In genomic region chr3:66466606-66467270, GRCh38 we compare ENCODE assay signal across 22 cellular contexts. TPM values are rescaled to one million over a fixed set of nuclear protein-coding genes. Genes with fewer than 3 reads are reported as not detected.
DNase-seq lines count a peak whose midpoint lies in the region; ATAC-seq and TF ChIP-seq lines count a peak whose summit lies in the region.
"Had no signal": no experiment of that assay in that cellular context is flagged by ENCODE, and none has a peak within 500 bp of the region (broad histone marks: within the 10 kb centered on the region; RNA-seq: fewer than 3 reads in every experiment).

No MANE protein-coding gene starts in this region.

- H3K9ac ChIP-seq in muscle layer of colon (ENCODE audit: low read length), result no peak overlapping the region
- H3K9ac ChIP-seq in stomach smooth muscle (ENCODE audit: low read length in 2 of 2), result no peak overlapping the region
- H3K9ac ChIP-seq in colonic mucosa (ENCODE audit: low read depth in 2 of 2, low read length in 2 of 2), result no peak overlapping the region

- H3K4me1 Mint-ChIP-seq in activated T-cell treated with anti-CD3 and anti-CD28 coated beads, Interleukin-2, amount 50 U/mL, for 72 hours (ENCODE audit: low read depth), result peaks cover 37% of the 10 kb centered on the region
- H3K4me1 Mint-ChIP-seq in activated T-cell treated with anti-CD3 and anti-CD28 coated beads, Interleukin-2, amount 50 U/mL, for 4 hours (ENCODE audit: low read depth), result peaks cover 71% of the 10 kb centered on the region
- H3K4me1 Mint-ChIP-seq in T-helper 17 cell, result peaks cover 50% of the 10 kb centered on the region

- peaks cover 0 to 3% of the 10 kb centered on the region in 2 donors for H3K9me3 Mint-ChIP-seq in activated T-cell treated with anti-CD3 and anti-CD28 coated beads, Interleukin-2, amount 50 U/mL, for 72 hours
- H3K9me3 Mint-ChIP-seq in activated T-cell treated with anti-CD3 and anti-CD28 coated beads, Interleukin-2, amount 50 U/mL, for 4 hours, result no peaks in the 10 kb centered on the region
- H3K9me3 Mint-ChIP-seq: activated naive CD8-positive, alpha-beta T cell treated with anti-CD3 and anti-CD28 coated beads for 36 hours; central memory CD8-positive, alpha-beta T cell; T-cell had no signal

- intact Hi-C loops in colonic mucosa (cut with DNase I), result no loop called here

- H3K27me3 ChIP-seq in muscle layer of colon (ENCODE audit: control insufficient read depth in 1 of 2, insufficient read depth in 2 of 2, low read length in 2 of 2) (no peaks in the 10 kb centered on the region), stomach smooth muscle (ENCODE audit: control insufficient read depth in 1 of 2, insufficient read depth in 2 of 2, low read length in 2 of 2) (no peaks in the 10 kb centered on the region), colonic mucosa (no peaks in the 10 kb centered on the region)
- H3K27me3 ChIP-seq: ascending aorta, Peyer's patch, right atrium auricular region, SJCRH30, tibial nerve had no signal

- peaks cover 0 to 4% of the 10 kb centered on the region in 2 donors for H3K36me3 Mint-ChIP-seq in activated T-cell treated with anti-CD3 and anti-CD28 coated beads, Interleukin-2, amount 50 U/mL, for 72 hours (ENCODE audit: insufficient read depth in 2 of 2)
- H3K36me3 Mint-ChIP-seq in activated T-cell treated with anti-CD3 and anti-CD28 coated beads, Interleukin-2, amount 50 U/mL, for 4 hours (ENCODE audit: insufficient read depth), result peaks cover 11% of the 10 kb centered on the region
- no peaks in the 10 kb centered on the region for H3K36me3 Mint-ChIP-seq in T-helper 17 cell (ENCODE audit: low read depth)

- H3K9me3 ChIP-seq in T-helper 17 cell (ENCODE audit: control insufficient read depth, low read length, poor library complexity, severe bottlenecking), result no peaks in the 10 kb centered on the region
- H3K9me3 ChIP-seq in muscle layer of colon (ENCODE audit: low read length), result no peaks in the 10 kb centered on the region
- no peaks in the 10 kb centered on the region for H3K9me3 ChIP-seq in stomach smooth muscle (ENCODE audit: control insufficient read depth in 2 of 2, low read length in 2 of 2)
- no peaks in the 10 kb centered on the region for H3K9me3 ChIP-seq in colonic mucosa
- H3K9me3 ChIP-seq: ascending aorta, Peyer's patch, right atrium auricular region, SJCRH30, tibial nerve had no signal

- H3K27me3 Mint-ChIP-seq in activated T-cell treated with anti-CD3 and anti-CD28 coated beads, Interleukin-2, amount 50 U/mL, for 72 hours (ENCODE audit: low read depth), result peaks cover 6% of the 10 kb centered on the region
- no peaks in the 10 kb centered on the region for H3K27me3 Mint-ChIP-seq in activated T-cell treated with anti-CD3 and anti-CD28 coated beads, Interleukin-2, amount 50 U/mL, for 4 hours (ENCODE audit: low read depth)
- H3K27me3 Mint-ChIP-seq in T-helper 17 cell, result no peaks in the 10 kb centered on the region
- H3K27me3 Mint-ChIP-seq: central memory CD8-positive, alpha-beta T cell; T-cell had no signal

- H3K4me3 Mint-ChIP-seq in activated T-cell treated with anti-CD3 and anti-CD28 coated beads, Interleukin-2, amount 50 U/mL, for 72 hours, result no peak overlapping the region
- H3K4me3 Mint-ChIP-seq in activated T-cell treated with anti-CD3 and anti-CD28 coated beads, Interleukin-2, amount 50 U/mL, for 4 hours, result no peak overlapping the region
- H3K4me3 Mint-ChIP-seq in T-helper 17 cell, result no peak overlapping the region
- H3K4me3 Mint-ChIP-seq: activated naive CD8-positive, alpha-beta T cell treated with anti-CD3 and anti-CD28 coated beads for 36 hours; central memory CD8-positive, alpha-beta T cell; T-cell had no signal

- no peak for TF ChIP-seq CTCF in colonic mucosa (IDR thresholded peaks at IDR 0.05)

- peaks cover 75% of the 10 kb centered on the region for H3K4me1 ChIP-seq in muscle layer of colon (ENCODE audit: insufficient read depth, low read length)
- peaks cover 42% of the 10 kb centered on the region for H3K4me1 ChIP-seq in stomach smooth muscle (ENCODE audit: control insufficient read depth, insufficient read depth, low read length)
- H3K4me1 ChIP-seq in colonic mucosa, result peaks cover 4% of the 10 kb centered on the region

- H3K27ac Mint-ChIP-seq in activated T-cell treated with anti-CD3 and anti-CD28 coated beads, Interleukin-2, amount 50 U/mL, for 72 hours, result peak overlapping the region; percentile 33
- H3K27ac Mint-ChIP-seq in T-helper 17 cell, result peak overlapping the region; percentile 82
- H3K27ac Mint-ChIP-seq: activated naive CD8-positive, alpha-beta T cell treated with anti-CD3 and anti-CD28 coated beads for 36 hours had no signal

- H3K27ac ChIP-seq in muscle layer of colon (ENCODE audit: low read depth, low read length), result peak overlapping the region; percentile 28
- no peak overlapping the region for H3K27ac ChIP-seq in stomach smooth muscle (ENCODE audit: low read length)
- H3K27ac ChIP-seq in colonic mucosa, result no peak overlapping the region
- H3K27ac ChIP-seq: C4-2B, Peyer's patch, right atrium auricular region, SJCRH30, tibial nerve had no signal

- ATAC-seq in activated T-cell treated with anti-CD3 and anti-CD28 coated beads, Interleukin-2, amount 50 U/mL, for 72 hours (replicated peaks in 1 of 2), result no peak
- ATAC-seq in activated T-cell treated with anti-CD3 and anti-CD28 coated beads, Interleukin-2, amount 50 U/mL, for 4 hours, result no peak
- ATAC-seq in T-helper 17 cell, result no peak
- no peak for ATAC-seq in HG02571 (IDR thresholded peaks at IDR 0.05; ENCODE audit: unreplicated experiment)
- ATAC-seq: T-cell had no signal

- H3K4me3 ChIP-seq in muscle layer of colon (ENCODE audit: low read depth in 1 of 2, low read length in 2 of 2) (no peak overlapping the region), stomach smooth muscle (ENCODE audit: low read length in 2 of 2) (peak overlapping the region; percentile 35 to 37), colonic mucosa (no peak overlapping the region)
- H3K4me3 ChIP-seq: ascending aorta, lung, Peyer's patch, right atrium auricular region, SJCRH30, tibial nerve had no signal

- DNase-seq in activated T-cell treated with anti-CD3 and anti-CD28 coated beads, Interleukin-2, amount 50 U/mL, for 72 hours, result no peak
- DNase-seq in activated T-cell treated with anti-CD3 and anti-CD28 coated beads, Interleukin-2, amount 50 U/mL, for 4 hours, result no peak
- DNase-seq in T-helper 17 cell (no peak), colonic mucosa (no peak), dedifferentiated amniotic fluid mesenchymal stem cell (ENCODE audit: extremely low spot score) (no peak)
- DNase-seq: activated naive CD8-positive, alpha-beta T cell treated with anti-CD3 and anti-CD28 coated beads for 36 hours; kidney glomerular epithelial cell; NCI-H2081 treated with DMSO at 0.1 percent for 48 hours; NCI-H524 treated with DMSO at 0.1 percent for 48 hours; Peyer's patch; SJCRH30; stimulated activated naive CD4-positive, alpha-beta T cell treated with Interleukin-2 at 50 U/mL for 16 hours; T-cell had no signal

- H3K36me3 ChIP-seq in muscle layer of colon (ENCODE audit: insufficient read depth, low read length) (no peaks in the 10 kb centered on the region), stomach smooth muscle (ENCODE audit: control insufficient read depth in 2 of 2, insufficient read depth in 2 of 2, low read length in 2 of 2) (peaks cover 1 to 3% of the 10 kb centered on the region in 2 donors), colonic mucosa (no peaks in the 10 kb centered on the region)
- H3K36me3 ChIP-seq: ascending aorta, Peyer's patch, right atrium auricular region, SJCRH30 had no signal

RNA-seq across cellular contexts. Expression of gene LRIG1, which starts 34.1 kb away (rescaled TPM):
- total RNA-seq in activated T-cell treated with anti-CD3 and anti-CD28 coated beads, Interleukin-2, amount 50 U/mL, for 72 hours, result 10 to 100 TPM; 21.6 to 44.8 TPM
- 10 to 100 TPM; 42.0 to 63.0 (median 43.9) TPM for total RNA-seq in activated T-cell treated with anti-CD3 and anti-CD28 coated beads, Interleukin-2, amount 50 U/mL, for 4 hours
- total RNA-seq in T-helper 17 cell (10 to 100 TPM; 57.8 to 63.4 TPM), colonic mucosa (10 to 100 TPM; 43.9 to 57.5 TPM)

Comparison
In these comparisons a context has a peak if more than half of its experiments do, and no peak if none do; other contexts are left out.
1. H3K4me3 ChIP-seq: peak in stomach smooth muscle (2 of 2); none in muscle layer of colon (0 of 2) and colonic mucosa (single experiment).